8 cellular contexts compared by ENCODE assay signal in the genomic region with DNA sequence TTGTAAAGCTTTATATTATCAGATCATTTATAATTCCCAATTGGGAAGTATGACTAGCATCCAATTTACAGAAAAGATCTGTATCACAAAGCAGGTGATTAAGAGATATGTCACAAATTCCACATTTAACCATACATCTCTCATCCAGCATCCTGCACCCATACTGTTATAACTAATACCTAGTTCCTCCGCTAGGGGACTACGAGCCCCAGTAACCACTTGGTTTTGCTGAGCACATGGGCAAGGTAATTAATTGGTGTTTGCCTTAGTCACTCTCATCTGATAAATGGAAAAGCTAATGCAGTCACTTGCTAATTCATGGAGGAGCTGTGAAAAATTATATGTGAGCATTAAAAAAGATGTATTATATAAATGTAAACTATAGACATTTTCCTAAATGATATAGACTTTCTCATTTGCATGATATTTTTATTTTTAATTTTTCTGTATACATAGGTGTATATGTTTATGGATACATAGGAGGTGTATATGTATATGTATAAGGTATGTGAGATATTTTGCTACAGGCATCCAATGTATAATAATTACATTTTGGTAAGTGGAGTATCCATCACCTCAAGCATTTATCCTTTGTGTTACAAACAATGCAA.
DNase-seq lines count a peak whose midpoint lies in the region; ATAC-seq and TF ChIP-seq lines count a peak whose summit lies in the region.
"Had no signal": no experiment of that assay in that cellular context is flagged by ENCODE, and none has a peak within 500 bp of the region (broad histone marks: within the 10 kb centered on the region; RNA-seq: fewer than 3 reads in every experiment).

No MANE protein-coding gene starts in this region.

- no peak overlapping the region for H3K4ac ChIP-seq in mesenchymal stem cell (ENCODE audit: low read depth in 1 of 2, low read length in 2 of 2)

- no peak overlapping the region for H2BK5ac ChIP-seq in mesenchymal stem cell (ENCODE audit: low read depth, low read length, poor library complexity, severe bottlenecking)

- H3K23ac ChIP-seq in mesenchymal stem cell (ENCODE audit: low read length in 2 of 2): no peak overlapping the region

- H3K14ac ChIP-seq in mesenchymal stem cell (ENCODE audit: low read length in 2 of 2): no peak overlapping the region

- H3K27ac ChIP-seq in mesenchymal stem cell (ENCODE audit: low read length, poor library complexity, severe bottlenecking) (no peak overlapping the region), psoas muscle (no peak overlapping the region)
- H3K27ac ChIP-seq: SJSA1 had no signal

- DNase-seq in SK-MEL-5 (ENCODE audit: low read depth, low spot score): peak; percentile 58
- DNase-seq in mesenchymal stem cell: peak; percentile 14
- no peak for DNase-seq in islet precursor cell
- DNase-seq in left ventricle myocardium superior: no peak
- DNase-seq in psoas muscle: no peak

- ATAC-seq in HG02678 (IDR thresholded peaks at IDR 0.05; ENCODE audit: unreplicated experiment) (peak; percentile 51), left ventricle myocardium superior (no peak), psoas muscle (no peak)

- no peak overlapping the region for H2BK12ac ChIP-seq in mesenchymal stem cell (ENCODE audit: low read length in 2 of 2)

- no peak overlapping the region for H2BK120ac ChIP-seq in mesenchymal stem cell (ENCODE audit: low read depth, low read length)

- no peaks in the 10 kb centered on the region for H3K79me1 ChIP-seq in mesenchymal stem cell (replicated peaks; ENCODE audit: low read length, poor library complexity, severe bottlenecking)

- no peak overlapping the region for H3K9ac ChIP-seq in mesenchymal stem cell (ENCODE audit: low read length)

- no peak overlapping the region for H3K4me2 ChIP-seq in mesenchymal stem cell (ENCODE audit: low read length, poor library complexity, severe bottlenecking)

- 100% methylated on average over 1 of the region's 2 CpGs for WGBS in mesenchymal stem cell
- WGBS in psoas muscle, 3 donors: 56 to 73% (median 56%) methylated on average over 2 of the region's 2 CpGs

- H3K9me3 ChIP-seq in mesenchymal stem cell (ENCODE audit: control insufficient read depth, low read length) (peaks cover 9% of the 10 kb centered on the region), psoas muscle (no peaks in the 10 kb centered on the region)
- H3K9me3 ChIP-seq: SJSA1 had no signal

- in situ Hi-C loops in SK-MEL-5 (cut with HindIII; ENCODE audit: low pct_unique_long_range_greater_than_20kb, low sequenced_read_pairs): no loop called here

- TF ChIP-seq CTCF in GM12873 (IDR thresholded peaks at IDR 0.05; ENCODE audit: insufficient read depth, low read depth, low read length, missing control alignments): peak; percentile 49
- no peak for TF ChIP-seq CTCF in psoas muscle (IDR thresholded peaks at IDR 0.05)

- no peak overlapping the region for H2AK5ac ChIP-seq in mesenchymal stem cell (ENCODE audit: low read length, severe bottlenecking)

- no peak overlapping the region for H4K91ac ChIP-seq in mesenchymal stem cell (ENCODE audit: low read length)

- H4K8ac ChIP-seq in mesenchymal stem cell (ENCODE audit: low read length): no peak overlapping the region

- H3K4me1 ChIP-seq in mesenchymal stem cell (ENCODE audit: control insufficient read depth, insufficient read depth, low read depth, low read length) (no peaks in the 10 kb centered on the region), psoas muscle (no peaks in the 10 kb centered on the region)
- H3K4me1 ChIP-seq: SJSA1 had no signal

- no peak overlapping the region for H2AFZ ChIP-seq in mesenchymal stem cell (ENCODE audit: low read depth, low read length)

- intact Hi-C loops in left ventricle myocardium superior (cut with micrococcal nuclease): no loop called here
- intact Hi-C loops in psoas muscle (cut with DNase I): no loop called here

- no peak overlapping the region for H2BK15ac ChIP-seq in mesenchymal stem cell (ENCODE audit: low read depth, poor library complexity, severe bottlenecking)

- H3K27me3 ChIP-seq in mesenchymal stem cell (ENCODE audit: control insufficient read depth in 1 of 2, insufficient read depth in 1 of 2, low read length in 2 of 2) (no peaks in the 10 kb centered on the region), psoas muscle (ENCODE audit: insufficient read depth in 3 of 3, low read length in 2 of 3) (no peaks in the 10 kb centered on the region)
- H3K27me3 ChIP-seq: SJSA1 had no signal

- H3K36me3 ChIP-seq in mesenchymal stem cell (ENCODE audit: control insufficient read depth in 1 of 2, insufficient read depth in 2 of 2, low read depth in 1 of 2, low read length in 2 of 2): no peaks in the 10 kb centered on the region
- H3K36me3 ChIP-seq in psoas muscle (ENCODE audit: insufficient read depth in 1 of 2, low read depth in 1 of 2): no peaks in the 10 kb centered on the region
- H3K36me3 ChIP-seq: SJSA1 had no signal

- H3K18ac ChIP-seq in mesenchymal stem cell (ENCODE audit: low read depth in 1 of 2, low read length in 2 of 2): no peak overlapping the region

- no peak overlapping the region for H3K4me3 ChIP-seq in mesenchymal stem cell (ENCODE audit: insufficient read depth in 1 of 2, low read depth in 1 of 2, low read length in 2 of 2)
- no peak overlapping the region for H3K4me3 ChIP-seq in psoas muscle
- H3K4me3 ChIP-seq: SJSA1 had no signal

Comparison
In these comparisons a context has a peak if more than half of its experiments do, and no peak if none do; other contexts are left out.
1. DNase-seq: peak in SK-MEL-5 (single experiment) and mesenchymal stem cell (single experiment); none in islet precursor cell (single experiment), left ventricle myocardium superior (single experiment) and psoas muscle (0 of 2).